In the genomic region with DNA sequence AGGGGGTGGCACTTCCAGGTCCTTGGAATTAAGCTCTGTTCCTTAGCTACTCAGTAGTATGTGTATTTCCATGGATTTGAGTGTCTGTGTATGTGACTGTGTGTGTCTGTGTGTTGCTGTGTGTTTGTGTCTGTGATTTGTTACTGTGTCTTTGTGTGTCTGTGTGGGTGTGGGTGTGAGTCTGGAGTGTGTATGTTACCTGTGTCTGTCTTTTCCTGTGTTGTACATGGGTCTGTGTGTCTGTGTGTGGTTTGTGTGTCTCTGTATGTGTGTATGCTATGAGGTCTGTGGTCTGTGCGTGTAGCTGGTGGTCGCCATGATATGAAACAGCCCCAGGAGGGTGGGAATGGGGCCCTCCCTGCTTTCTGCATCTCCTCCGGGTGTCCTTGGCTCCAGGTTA, we compare ENCODE assay signal across 11 cellular contexts. TPM values are rescaled to one million over a fixed set of nuclear protein-coding genes. Genes with fewer than 3 reads are reported as not detected.
"Had no signal": no experiment of that assay in that cellular context is flagged by ENCODE, and none has a peak within 500 bp of the region (broad histone marks: within the 10 kb centered on the region; RNA-seq: fewer than 3 reads in every experiment).

No MANE protein-coding gene starts in this region.

RNA-seq across cellular contexts. Expression of a gene that starts 8.8 kb away (rescaled TPM):
- total RNA-seq: activated CD4-positive, alpha-beta memory T cell treated with anti-CD3 and anti-CD28 coated beads, Interleukin-2, amount 10 ng/mL, durations not matched to agents 7 days and 5 days; activated CD8-positive, alpha-beta memory T cell treated with anti-CD3 and anti-CD28 coated beads, Interleukin-2, amount 10 ng/mL, durations not matched to agents 7 days and 5 days; activated naive CD4-positive, alpha-beta T cell treated with anti-CD3 and anti-CD28 coated beads for 36 hours; activated naive CD8-positive, alpha-beta T cell treated with anti-CD3 and anti-CD28 coated beads for 36 hours; activated T-cell treated with anti-CD3 and anti-CD28 coated beads, Interleukin-2, amount 50 U/mL, for 72 hours; aorta; cardiac septum; M059J; Right ventricle myocardium inferior; SK-MEL-5; T-cell had no signal
